In genomic region chr6:109454483-109455160, GRCh38 we compare ENCODE assay signal across 8 cellular contexts. TPM values are rescaled to one million over a fixed set of nuclear protein-coding genes. Genes with fewer than 3 reads are reported as not detected.
DNase-seq lines count a peak whose midpoint lies in the region; ATAC-seq and TF ChIP-seq lines count a peak whose summit lies in the region.

No MANE protein-coding gene starts in this region.

- H3K27ac Mint-ChIP-seq in T-helper 1 cell treated with Interleukin-12 subunit alpha and Interleukin-12 subunit beta and Interleukin-4 antibody, amounts not matched to agents 30 μg/mL and 1 μg/mL, for 36 hours, result peak overlapping the region; percentile 95
- peak overlapping the region; percentile 94 to 100 (median 97) for H3K27ac Mint-ChIP-seq in immature natural killer cell

- DNase-seq in AG04450 (ENCODE audit: low read depth, low spot score) (no peak), ascending aorta (ENCODE audit: low spot score in 2 of 2) (peak in 1 of 2 donors; percentile 85), immature natural killer cell (peak; percentile 88 to 90 (median 89))
- peak; percentile 62 to 63 for DNase-seq in stimulated activated CD4-positive, alpha-beta T cell treated with anti-CD3 and anti-CD28 coated beads, Interleukin-2, amount 100 ng/mL, for 24 hours

- POLR2A ChIA-PET in AG04450 (lab: Yijun Ruan, JAX), result interaction anchor here (0.6 to 1.4 kb wide), 2 partner anchors 11 to 14 kb away, joined by 4 read pairs; partner anchors contain the start of genes PPIL6 and SMPD2

- peak; percentile 77 for TF ChIP-seq POLR2A in GM19193 (IDR thresholded peaks at IDR 0.05; ENCODE audit: extremely low read depth, insufficient read depth, insufficient read length)

- no peaks in the 10 kb centered on the region; the same call in 1 of the 2 replicates for H3K9me3 ChIP-seq in AG04450 (ENCODE audit: control insufficient read depth, insufficient read depth, low read length)
- H3K9me3 ChIP-seq in ascending aorta, result no peaks in the 10 kb centered on the region

- H3K27ac ChIP-seq in AG04450 (ENCODE audit: low read depth, low read length) (peak overlapping the region; percentile 39), ascending aorta (peak overlapping the region; percentile 84 to 88)

- intact Hi-C loops in ascending aorta (cut with DNase I), result loop anchor here (1.0 to 5.0 kb wide), 3 partner anchors 14 to 72 kb away; partner anchors contain the start of genes CD164, PPIL6, SMPD2 and ZBTB24

- H3K36me3 ChIP-seq in ascending aorta, result peaks cover 5 to 26% of the 10 kb centered on the region in 2 donors

- peaks cover 57% of the 10 kb centered on the region for H3K4me1 Mint-ChIP-seq in T-helper 1 cell treated with Interleukin-12 subunit alpha and Interleukin-12 subunit beta and Interleukin-4 antibody, amounts not matched to agents 30 μg/mL and 1 μg/mL, for 36 hours (ENCODE audit: low read depth)
- H3K4me1 Mint-ChIP-seq in immature natural killer cell, result peaks cover 63 to 74% of the 10 kb centered on the region in 2 donors

- H3K27me3 Mint-ChIP-seq in T-helper 1 cell treated with Interleukin-12 subunit alpha and Interleukin-12 subunit beta and Interleukin-4 antibody, amounts not matched to agents 30 μg/mL and 1 μg/mL, for 36 hours (ENCODE audit: low read depth), result no peaks in the 10 kb centered on the region
- H3K27me3 Mint-ChIP-seq in immature natural killer cell (ENCODE audit: low read depth in 3 of 3), result peaks cover 15 to 24% (median 16%) of the 10 kb centered on the region in 3 donors

- H3K27me3 ChIP-seq in AG04450 (ENCODE audit: control insufficient read depth, insufficient read depth, low read length) (no peaks in the 10 kb centered on the region), ascending aorta (no peaks in the 10 kb centered on the region)

- H3K9me3 Mint-ChIP-seq in T-helper 1 cell treated with Interleukin-12 subunit alpha and Interleukin-12 subunit beta and Interleukin-4 antibody, amounts not matched to agents 30 μg/mL and 1 μg/mL, for 36 hours, result no peaks in the 10 kb centered on the region
- H3K9me3 Mint-ChIP-seq in immature natural killer cell, result no peaks in the 10 kb centered on the region

- CTCF ChIA-PET in AG04450 (lab: Charles Lee), result no interaction called here

- peaks cover 24% of the 10 kb centered on the region for H3K36me3 Mint-ChIP-seq in T-helper 1 cell treated with Interleukin-12 subunit alpha and Interleukin-12 subunit beta and Interleukin-4 antibody, amounts not matched to agents 30 μg/mL and 1 μg/mL, for 36 hours (ENCODE audit: low read depth)
- H3K36me3 Mint-ChIP-seq in immature natural killer cell, result peaks cover 4 to 10% (median 8%) of the 10 kb centered on the region in 3 donors

- peak overlapping the region; percentile 91 for H3K4me3 ChIP-seq in AG04450 (ENCODE audit: low read depth, low read length)
- peak overlapping the region; percentile 79 to 82 for H3K4me3 ChIP-seq in ascending aorta

- TF ChIP-seq CTCF in AG04450 (IDR thresholded peaks at IDR 0.05; ENCODE audit: low read depth, low read length), result no peak
- TF ChIP-seq CTCF in ascending aorta (IDR thresholded peaks at IDR 0.05), result no peak

- peaks cover 14 to 20% of the 10 kb centered on the region in 2 donors for H3K4me1 ChIP-seq in ascending aorta

- H3K4me3 Mint-ChIP-seq in T-helper 1 cell treated with Interleukin-12 subunit alpha and Interleukin-12 subunit beta and Interleukin-4 antibody, amounts not matched to agents 30 μg/mL and 1 μg/mL, for 36 hours, result peak overlapping the region; percentile 97
- H3K4me3 Mint-ChIP-seq in immature natural killer cell, result peak overlapping the region; percentile 96 to 99 (median 97)

- ATAC-seq in HG03439 (IDR thresholded peaks at IDR 0.05; ENCODE audit: unreplicated experiment) (peak; percentile 23), HG03457 (IDR thresholded peaks at IDR 0.05; ENCODE audit: unreplicated experiment) (no peak)

RNA-seq across cellular contexts. Expression of gene MICAL1, which starts 0.9 kb away (rescaled TPM):
- polyA plus RNA-seq in AG04450 (2011; rRNA removed) (40.9 and 48.1 TPM in 2 replicates), immature natural killer cell (10 to 100 TPM in 1 of 3 donors, 1 to 10 TPM in 2; 7.5 to 13.4 (median 9.5) TPM)
- polyA minus RNA-seq in AG04450 (2011; rRNA and poly(A)+ RNA removed), result 47.5 and 60.9 TPM in 2 replicates
- 55.6 TPM for total RNA-seq in ascending aorta

RNA-seq across cellular contexts. Expression of gene SMPD2, which starts 14.1 kb away (rescaled TPM):
- polyA plus RNA-seq in AG04450 (2011; rRNA removed) (4.5 and 5.4 TPM in 2 replicates), immature natural killer cell (10 to 100 TPM; 10.2 to 19.0 (median 13.2) TPM)
- polyA minus RNA-seq in AG04450 (2011; rRNA and poly(A)+ RNA removed), result 11.4 and 13.4 TPM in 2 replicates
- total RNA-seq in ascending aorta, result 14.2 TPM

RNA-seq across cellular contexts. Expression of gene PPIL6, which starts 14.2 kb away (rescaled TPM):
- polyA plus RNA-seq in AG04450 (2011; rRNA removed) (0.71 and 0.83 TPM in 2 replicates), immature natural killer cell (1 to 10 TPM in 1 of 3 donors, under 1 TPM in 2; 0.15 to 1.0 (median 0.44) TPM)
- not detected in 2 replicates for polyA minus RNA-seq in AG04450 (2011; rRNA and poly(A)+ RNA removed)
- total RNA-seq in ascending aorta, result 0.11 TPM

RNA-seq across cellular contexts. Expression of gene ZBTB24, which starts 28.4 kb away (rescaled TPM):
- polyA plus RNA-seq in AG04450 (2011; rRNA removed), result 3.6 and 4.4 TPM in 2 replicates
- 6.1 and 6.6 TPM in 2 replicates for polyA minus RNA-seq in AG04450 (2011; rRNA and poly(A)+ RNA removed)
- 10.2 TPM for total RNA-seq in ascending aorta
- 1 to 10 TPM; 3.1 to 6.6 (median 4.1) TPM for polyA plus RNA-seq in immature natural killer cell
